9 cellular contexts compared by ENCODE assay signal in genomic region chr16:89476379-89476778, GRCh38. TPM values are rescaled to one million over a fixed set of nuclear protein-coding genes. Genes with fewer than 3 reads are reported as not detected.
DNase-seq lines count a peak whose midpoint lies in the region; ATAC-seq and TF ChIP-seq lines count a peak whose summit lies in the region.
"Had no signal": no experiment of that assay in that cellular context is flagged by ENCODE, and none has a peak within 500 bp of the region (broad histone marks: within the 10 kb centered on the region; RNA-seq: fewer than 3 reads in every experiment).

No MANE protein-coding gene starts in this region.

- H3K9me3 ChIP-seq in neutrophil: no peaks in the 10 kb centered on the region
- H3K9me3 ChIP-seq in esophagus muscularis mucosa: no peaks in the 10 kb centered on the region

- H3K27me3 Mint-ChIP-seq in activated naive CD8-positive, alpha-beta T cell: no peaks in the 10 kb centered on the region

- H3K36me3 Mint-ChIP-seq in activated naive CD8-positive, alpha-beta T cell: peaks cover 5% of the 10 kb centered on the region

- H3K27ac Mint-ChIP-seq in activated naive CD8-positive, alpha-beta T cell: peak overlapping the region; percentile 67

- no peaks in the 10 kb centered on the region for H3K36me3 ChIP-seq in neutrophil
- H3K36me3 ChIP-seq in esophagus muscularis mucosa: no peaks in the 10 kb centered on the region

- intact Hi-C loops in esophagus muscularis mucosa (cut with DNase I): no loop called here

- H3K4me1 ChIP-seq in neutrophil (ENCODE audit: control insufficient read depth in 1 of 2, insufficient read depth in 1 of 2, low read depth in 1 of 2, low read length in 1 of 2) (peaks cover 60 to 73% of the 10 kb centered on the region in 2 experiments), esophagus muscularis mucosa (peaks cover 61 to 92% (median 88%) of the 10 kb centered on the region in 4 donors)

- H3K27ac ChIP-seq in neutrophil: peak overlapping the region; percentile 79
- no peak overlapping the region for H3K27ac ChIP-seq in esophagus muscularis mucosa (replicated peaks in 1 of 4)

- TF ChIP-seq CTCF in neutrophil (IDR thresholded peaks at IDR 0.05) (no peak), esophagus muscularis mucosa (IDR thresholded peaks at IDR 0.05) (no peak)

- TF ChIP-seq POLR2A in esophagus muscularis mucosa (IDR thresholded peaks at IDR 0.05; ENCODE audit: low read depth): no peak

- DNase-seq in stimulated activated CD4-positive, alpha-beta T cell treated with anti-CD3 and anti-CD28 coated beads, Interleukin-15, amount 100 ng/mL, for 24 hours: no peak
- DNase-seq in esophagus muscularis mucosa (ENCODE audit: extremely low spot score) (no peak), AG08395 (ENCODE audit: low spot score) (no peak)
- DNase-seq: NCI-H1436 treated with DMSO at 0.1 percent for 48 hours had no signal

- 85% methylated on average over 5 of the region's 5 CpGs for WGBS in esophagus muscularis mucosa

- H3K9me3 Mint-ChIP-seq in activated naive CD8-positive, alpha-beta T cell (ENCODE audit: low read depth): no peaks in the 10 kb centered on the region

- ATAC-seq in GM18861 (IDR thresholded peaks at IDR 0.05; ENCODE audit: unreplicated experiment) (peak; percentile 21), HG02678 (IDR thresholded peaks at IDR 0.05; ENCODE audit: unreplicated experiment) (peak; percentile 23), HG02870 (IDR thresholded peaks at IDR 0.05; ENCODE audit: unreplicated experiment) (no peak)

- H3K27me3 ChIP-seq in neutrophil: no peaks in the 10 kb centered on the region
- no peaks in the 10 kb centered on the region for H3K27me3 ChIP-seq in esophagus muscularis mucosa

- no peak for TF ChIP-seq EP300 in esophagus muscularis mucosa (IDR thresholded peaks at IDR 0.05)

- no peak overlapping the region for H3K4me3 ChIP-seq in neutrophil (ENCODE audit: low read depth in 1 of 2, low read length in 1 of 2)
- no peak overlapping the region for H3K4me3 ChIP-seq in esophagus muscularis mucosa

- peak overlapping the region; percentile 68 for H3K4me3 Mint-ChIP-seq in activated naive CD8-positive, alpha-beta T cell

- H3K4me1 Mint-ChIP-seq in activated naive CD8-positive, alpha-beta T cell (ENCODE audit: low read depth): peaks cover 91% of the 10 kb centered on the region

RNA-seq across cellular contexts. Expression of gene ANKRD11, which starts 14.0 kb away (rescaled TPM):
- total RNA-seq in esophagus muscularis mucosa: 100 to 1,000 TPM in 3 of 4 donors, 10 to 100 TPM in 1; 60.8 to 119 (median 105) TPM

RNA-seq across cellular contexts. Expression of gene SPG7, which starts 31.8 kb away (rescaled TPM):
- total RNA-seq in esophagus muscularis mucosa: 10 to 100 TPM; 58.8 to 94.3 (median 83.3) TPM
